ENCODE assay signal across 9 cellular contexts in genomic region chr4:101192244-101192643, GRCh38.
DNase-seq lines count a peak whose midpoint lies in the region; ATAC-seq and TF ChIP-seq lines count a peak whose summit lies in the region.
"Had no signal": no experiment of that assay in that cellular context is flagged by ENCODE, and none has a peak within 500 bp of the region (broad histone marks: within the 10 kb centered on the region; RNA-seq: fewer than 3 reads in every experiment).

No MANE protein-coding gene starts in this region.

- peak overlapping the region; percentile 50 to 83 for H3K27ac ChIP-seq in coronary artery
- peak overlapping the region; percentile 35 to 47 for H3K27ac ChIP-seq in prostate gland

- no peaks in the 10 kb centered on the region for H3K36me3 ChIP-seq in prostate gland

- H3K4me3 ChIP-seq in coronary artery, result peak overlapping the region; percentile 57
- H3K4me3 ChIP-seq in prostate gland, result no peak overlapping the region

- no peaks in the 10 kb centered on the region for H3K9me3 Mint-ChIP-seq in activated CD4-positive, alpha-beta T cell treated with anti-CD3 and anti-CD28 coated beads for 36 hours (ENCODE audit: low read depth)

- H3K4me1 Mint-ChIP-seq in activated CD4-positive, alpha-beta T cell treated with anti-CD3 and anti-CD28 coated beads for 36 hours, result peaks cover 8% of the 10 kb centered on the region

- H3K27me3 Mint-ChIP-seq in activated CD4-positive, alpha-beta T cell treated with anti-CD3 and anti-CD28 coated beads for 36 hours, result no peaks in the 10 kb centered on the region

- POLR2A ChIA-PET in activated CD4-positive, alpha-beta T cell treated with anti-CD3 and anti-CD28 coated beads for 36 hours (lab: Charles Lee), result no interaction called here

- peaks cover 7% of the 10 kb centered on the region for H3K4me1 ChIP-seq in prostate gland (replicated peaks)

- H3K27ac Mint-ChIP-seq in activated CD4-positive, alpha-beta T cell treated with anti-CD3 and anti-CD28 coated beads for 36 hours, result no peak overlapping the region

- intact Hi-C loops in prostate gland (cut with DNase I), result no loop called here
- intact Hi-C loops in activated CD4-positive, alpha-beta T cell treated with anti-CD3 and anti-CD28 coated beads for 36 hours (cut with DNase I, micrococcal nuclease), result no loop called here

- no peaks in the 10 kb centered on the region for H3K27me3 ChIP-seq in prostate gland (replicated peaks; ENCODE audit: insufficient read depth)

- H3K9me3 ChIP-seq in prostate gland, result no peaks in the 10 kb centered on the region

- no peak for DNase-seq in coronary artery (ENCODE audit: low spot score)
- no peak for DNase-seq in prostate gland (ENCODE audit: low spot score)
- no peak for DNase-seq in SW480 (ENCODE audit: low spot score)
- no peak for DNase-seq in activated CD4-positive, alpha-beta T cell treated with anti-CD3 and anti-CD28 coated beads for 36 hours
- DNase-seq: NCI-H1436 had no signal

- TF ChIP-seq POLR2A in prostate gland (IDR thresholded peaks at IDR 0.05), result no peak

- H3K36me3 Mint-ChIP-seq in activated CD4-positive, alpha-beta T cell treated with anti-CD3 and anti-CD28 coated beads for 36 hours (ENCODE audit: low read depth), result no peaks in the 10 kb centered on the region

- no peak overlapping the region for H3K4me3 Mint-ChIP-seq in activated CD4-positive, alpha-beta T cell treated with anti-CD3 and anti-CD28 coated beads for 36 hours

- CTCF ChIA-PET in activated CD4-positive, alpha-beta T cell treated with anti-CD3 and anti-CD28 coated beads for 36 hours (lab: Charles Lee), result interaction anchor here (0.6 to 1.3 kb wide), 2 partner anchors 23 to 1099 kb away, joined by 3 read pairs; no protein-coding TSS in a partner anchor

- no peak for TF ChIP-seq CTCF in coronary artery (IDR thresholded peaks at IDR 0.05)
- no peak for TF ChIP-seq CTCF in prostate gland (IDR thresholded peaks at IDR 0.05)

- ATAC-seq in GM18861 (IDR thresholded peaks at IDR 0.05; ENCODE audit: unreplicated experiment) (peak; percentile 75), HG03108 (IDR thresholded peaks at IDR 0.05; ENCODE audit: unreplicated experiment) (peak; percentile 70), HG02588 (IDR thresholded peaks at IDR 0.05; ENCODE audit: unreplicated experiment) (no peak), GM19351 (IDR thresholded peaks at IDR 0.05; ENCODE audit: unreplicated experiment) (no peak)
- ATAC-seq in activated CD4-positive, alpha-beta T cell treated with anti-CD3 and anti-CD28 coated beads for 36 hours, result no peak

Comparison
In these comparisons a context has a peak if more than half of its experiments do, and no peak if none do; other contexts are left out.
1. ATAC-seq: peak in GM18861 (single experiment) and HG03108 (single experiment); none in HG02588 (single experiment), GM19351 (single experiment) and activated CD4-positive, alpha-beta T cell treated with anti-CD3 and anti-CD28 coated beads for 36 hours (single experiment).